Comparison of ENCODE assay signal across 31 cellular contexts in genomic region chr6:80633412-80633811, GRCh38.
"Had no signal": no experiment of that assay in that cellular context is flagged by ENCODE, and none has a peak within 500 bp of the region (broad histone marks: within the 10 kb centered on the region; RNA-seq: fewer than 3 reads in every experiment).

No MANE protein-coding gene starts in this region.

- DNase-seq: activated B cell treated with CpG ODN at 0.5 μM for 24 hours; activated CD4-positive, alpha-beta memory T cell treated with anti-CD3 and anti-CD28 coated beads for 36 hours; activated CD4-positive, alpha-beta T cell treated with anti-CD3 and anti-CD28 coated beads for 4 hours; activated CD4-positive, alpha-beta T cell treated with anti-CD3 and anti-CD28 coated beads, Interleukin-2, amount 10 ng/mL, durations not matched to agents 24 days and 14 days; activated CD4-positive, alpha-beta T cell treated with anti-CD3 and anti-CD28 coated beads, Interleukin-2, amount 50 U/mL, for 1 hour; activated CD4-positive, alpha-beta T cell treated with anti-CD3 and anti-CD28 coated beads, Interleukin-2, amount 50 U/mL, for 4 hours; activated CD4-positive, CD25-positive, alpha-beta regulatory T cell treated with anti-CD3 and anti-CD28 coated beads, Interleukin-2, amount 50 U/mL, for 72 hours; activated CD8-positive, alpha-beta memory T cell treated with anti-CD3 and anti-CD28 coated beads, Interleukin-2, amount 50 U/mL, for 4 hours; activated CD8-positive, alpha-beta T cell treated with anti-CD3 and anti-CD28 coated beads for 36 hours; activated effector memory CD4-positive, alpha-beta T cell treated with anti-CD3 and anti-CD28 coated beads, Interleukin-2, amount 50 U/mL, for 16 hours; activated gamma-delta T cell treated with Interleukin-2 at 50 U/mL for 16 hours; activated naive CD4-positive, alpha-beta T cell; activated naive CD4-positive, alpha-beta T cell treated with anti-CD3 and anti-CD28 coated beads for 36 hours; activated naive CD4-positive, alpha-beta T cell treated with anti-CD3 and anti-CD28 coated beads, Interleukin-2, amount 50 U/mL, for 16 hours; activated naive CD8-positive, alpha-beta T cell treated with anti-CD3 and anti-CD28 coated beads for 36 hours; activated T-cell treated with anti-CD3 and anti-CD28 coated beads for 4 hours; activated T-cell treated with anti-CD3 and anti-CD28 coated beads, Interleukin-2, amount 50 U/mL, for 1 hour; activated T-cell treated with anti-CD3 and anti-CD28 coated beads, Interleukin-2, amount 50 U/mL, for 4 hours; activated T-cell treated with anti-CD3 and anti-CD28 coated beads, Interleukin-2, amount 50 U/mL, for 72 hours; adrenal gland; amniotic stem cell; caudate nucleus; cerebellar nuclear complex; T-helper 2 cell; T-helper 9 cell had no signal

- H3K4me3 ChIP-seq: adrenal gland, ascending aorta, cardiac muscle cell had no signal

- ATAC-seq: activated CD8-positive, alpha-beta T cell treated with anti-CD3 and anti-CD28 coated beads for 36 hours; activated naive CD4-positive, alpha-beta T cell treated with anti-CD3 and anti-CD28 coated beads, Interleukin-2, amount 50 U/mL, for 72 hours; activated T-cell treated with anti-CD3 and anti-CD28 coated beads, Interleukin-2, amount 50 U/mL, for 4 hours; activated T-cell treated with anti-CD3 and anti-CD28 coated beads, Interleukin-2, amount 50 U/mL, for 72 hours; activated T-helper 17 cell treated with anti-CD3 and anti-CD28 coated beads, Interleukin-2, amount 50 U/mL, for 72 hours had no signal

- H3K27ac ChIP-seq: adrenal gland, ascending aorta, cardiac muscle cell, VCaP had no signal

- H3K36me3 ChIP-seq: adrenal gland, ascending aorta, cardiac muscle cell had no signal

- H3K4me1 ChIP-seq: adrenal gland, ascending aorta had no signal

- FAIRE-seq: bronchial epithelial cell had no signal

- H3K9me3 ChIP-seq: adrenal gland had no signal

- H3K27me3 ChIP-seq: adrenal gland, ascending aorta, cardiac muscle cell had no signal
